In genomic region chr14:56379956-56380355, GRCh38 we compare ENCODE assay signal across 17 cellular contexts.
DNase-seq lines count a peak whose midpoint lies in the region; ATAC-seq and TF ChIP-seq lines count a peak whose summit lies in the region.
"Had no signal": no experiment of that assay in that cellular context is flagged by ENCODE, and none has a peak within 500 bp of the region (broad histone marks: within the 10 kb centered on the region; RNA-seq: fewer than 3 reads in every experiment).

No MANE protein-coding gene starts in this region.

- DNase-seq in AG09319 (ENCODE audit: extremely low read depth, low read depth): peak; percentile 2
- peak; percentile 2 for DNase-seq in OCI-M1 (lab: John Stamatoyannopoulos, UW)
- peak; percentile 87 for DNase-seq in fibroblast of pulmonary artery (ENCODE audit: low read depth)
- DNase-seq in renal cortical epithelial cell (ENCODE audit: low read depth): peak; percentile 59
- no peak for DNase-seq in left colon
- DNase-seq in activated T-cell treated with anti-CD3 and anti-CD28 coated beads for 4 hours: no peak
- DNase-seq in NCI-H2107 (lab: John Stamatoyannopoulos, UW): no peak
- DNase-seq in NCI-H1048 (lab: John Stamatoyannopoulos, UW): no peak
- DNase-seq: activated naive CD8-positive, alpha-beta T cell treated with anti-CD3 and anti-CD28 coated beads, Interleukin-2, amount 50 U/mL, for 24 hours; effector memory CD8-positive, alpha-beta T cell; foreskin keratinocyte; stimulated activated CD4-positive, alpha-beta T cell treated with anti-CD3 and anti-CD28 coated beads, Interleukin-15, amount 100 ng/mL, for 24 hours; stimulated activated naive B cell treated with anti-CD40 and anti-IgM and Interleukin-4, amounts not matched to agents 10 μg/mL and 1 μg/mL and 100 μg/mL, for 72 hours; transverse colon had no signal

- TF ChIP-seq CTCF in AG09319 (IDR thresholded peaks at IDR 0.05; ENCODE audit: low read depth, low read length) (no peak), fibroblast of pulmonary artery (IDR thresholded peaks at IDR 0.05; ENCODE audit: low read length, missing control alignments) (no peak)

- ATAC-seq in left colon: no peak
- ATAC-seq: activated naive CD8-positive, alpha-beta T cell treated with anti-CD3 and anti-CD28 coated beads, Interleukin-2, amount 50 U/mL, for 24 hours; effector memory CD8-positive, alpha-beta T cell; foreskin keratinocyte; HCT116; K562; Panc1; stimulated activated naive B cell treated with anti-CD40 and anti-IgM and Interleukin-4, amounts not matched to agents 10 μg/mL and 1 μg/mL and 100 μg/mL, for 72 hours had no signal

- intact Hi-C loops in left colon (cut with DNase I, micrococcal nuclease): no loop called here

- no peak overlapping the region for H3K4me3 ChIP-seq in fibroblast of pulmonary artery (replicated peaks; ENCODE audit: low read depth, low read length)
- H3K4me3 ChIP-seq: K562, transverse colon had no signal

Comparison
In these comparisons a context has a peak if more than half of its experiments do, and no peak if none do; other contexts are left out.
1. DNase-seq: peak in AG09319 (single experiment), OCI-M1 (single experiment), fibroblast of pulmonary artery (single experiment) and renal cortical epithelial cell (single experiment); none in left colon (0 of 2), activated T-cell treated with anti-CD3 and anti-CD28 coated beads for 4 hours (single experiment), NCI-H2107 (single experiment) and NCI-H1048 (single experiment).